ENCODE assay signal across 26 cellular contexts in genomic region chr2:232299927-232300674, GRCh38.
DNase-seq lines count a peak whose midpoint lies in the region; ATAC-seq and TF ChIP-seq lines count a peak whose summit lies in the region.
"Had no signal": no experiment of that assay in that cellular context is flagged by ENCODE, and none has a peak within 500 bp of the region (broad histone marks: within the 10 kb centered on the region; RNA-seq: fewer than 3 reads in every experiment).

No MANE protein-coding gene starts in this region.

- peaks cover 27% of the 10 kb centered on the region for H3K4me1 ChIP-seq in CD8-positive, alpha-beta T cell (ENCODE audit: insufficient read depth, low read length)

- H3K27me3 Mint-ChIP-seq in CD8-positive, alpha-beta T cell (ENCODE audit: low read depth): no peaks in the 10 kb centered on the region
- H3K27me3 Mint-ChIP-seq in activated naive CD8-positive, alpha-beta T cell treated with anti-CD3 and anti-CD28 coated beads, Interleukin-2, amount 50 U/mL, for 24 hours: no peaks in the 10 kb centered on the region
- H3K27me3 Mint-ChIP-seq in naive thymus-derived CD8-positive, alpha-beta T cell: no peaks in the 10 kb centered on the region
- H3K27me3 Mint-ChIP-seq: activated CD4-positive, alpha-beta memory T cell treated with anti-CD3 and anti-CD28 coated beads for 36 hours; naive B cell; type B pancreatic cell had no signal

- peaks cover 39% of the 10 kb centered on the region for H3K36me3 Mint-ChIP-seq in CD8-positive, alpha-beta T cell
- peaks cover 20% of the 10 kb centered on the region for H3K36me3 Mint-ChIP-seq in activated naive CD8-positive, alpha-beta T cell treated with anti-CD3 and anti-CD28 coated beads, Interleukin-2, amount 50 U/mL, for 24 hours (ENCODE audit: low read depth)
- H3K36me3 Mint-ChIP-seq in naive thymus-derived CD8-positive, alpha-beta T cell: peaks cover 10 to 28% (median 13%) of the 10 kb centered on the region in 3 donors

- TF ChIP-seq CTCF in C4-2B (conservative IDR thresholded peaks at IDR 0.05): no peak
- no peak for TF ChIP-seq CTCF in CD8-positive, alpha-beta T cell (IDR thresholded peaks at IDR 0.05)

- peak overlapping the region; percentile 80 for H3K27ac ChIP-seq in C4-2B
- no peak overlapping the region for H3K27ac ChIP-seq in CD8-positive, alpha-beta T cell (ENCODE audit: low read depth, low read length)
- H3K27ac ChIP-seq: PC-9 had no signal

- H3K4me3 ChIP-seq in CD8-positive, alpha-beta T cell (ENCODE audit: low read depth, low read length): no peak overlapping the region
- H3K4me3 ChIP-seq: GM23338, PC-9 had no signal

- no peaks in the 10 kb centered on the region for H3K27me3 ChIP-seq in CD8-positive, alpha-beta T cell (ENCODE audit: insufficient read depth, low read length)

- peak overlapping the region; percentile 77 for H3K27ac Mint-ChIP-seq in CD8-positive, alpha-beta T cell
- H3K27ac Mint-ChIP-seq in activated naive CD8-positive, alpha-beta T cell treated with anti-CD3 and anti-CD28 coated beads, Interleukin-2, amount 50 U/mL, for 24 hours: no peak overlapping the region
- peak overlapping the region; percentile 60 to 92 (median 84) for H3K27ac Mint-ChIP-seq in naive thymus-derived CD8-positive, alpha-beta T cell
- H3K27ac Mint-ChIP-seq: activated CD4-positive, alpha-beta memory T cell treated with anti-CD3 and anti-CD28 coated beads for 36 hours; endodermal cell; GM23338; mesothelial cell of epicardium had no signal

- H3K9me3 ChIP-seq in CD8-positive, alpha-beta T cell (ENCODE audit: low read length): no peaks in the 10 kb centered on the region
- H3K9me3 ChIP-seq: SK-N-SH had no signal

- no peaks in the 10 kb centered on the region for H3K36me3 ChIP-seq in CD8-positive, alpha-beta T cell (ENCODE audit: insufficient read depth, low read length)

- CTCF ChIA-PET in CD8-positive, alpha-beta T cell (lab: Charles Lee): interaction anchor here (0.6 to 3.7 kb wide), 6 partner anchors 7 to 48 kb away, joined by 3 to 19 read pairs (median 8); no protein-coding TSS in a partner anchor

- POLR2A ChIA-PET in CD8-positive, alpha-beta T cell (lab: Charles Lee): interaction anchor here (1.0 to 2.0 kb wide), 3 partner anchors 8 to 16 kb away, joined by 3 to 7 read pairs (median 3); no protein-coding TSS in a partner anchor
- POLR2A ChIA-PET in naive thymus-derived CD8-positive, alpha-beta T cell (lab: Charles Lee): interaction anchor here (0.7 to 3.5 kb wide), 5 partner anchors 10 to 22 kb away, joined by 4 to 35 read pairs (median 12); no protein-coding TSS in a partner anchor

- H3K9me3 Mint-ChIP-seq in CD8-positive, alpha-beta T cell: no peaks in the 10 kb centered on the region
- peaks cover 4% of the 10 kb centered on the region for H3K9me3 Mint-ChIP-seq in activated naive CD8-positive, alpha-beta T cell treated with anti-CD3 and anti-CD28 coated beads, Interleukin-2, amount 50 U/mL, for 24 hours
- H3K9me3 Mint-ChIP-seq in naive thymus-derived CD8-positive, alpha-beta T cell: peaks cover 0 to 4% (median 0%) of the 10 kb centered on the region in 9 donors
- H3K9me3 Mint-ChIP-seq: endodermal cell, GM23338 had no signal

- H3K4me1 Mint-ChIP-seq in CD8-positive, alpha-beta T cell (ENCODE audit: low read depth): peaks cover 33% of the 10 kb centered on the region
- peaks cover 21% of the 10 kb centered on the region for H3K4me1 Mint-ChIP-seq in activated naive CD8-positive, alpha-beta T cell treated with anti-CD3 and anti-CD28 coated beads, Interleukin-2, amount 50 U/mL, for 24 hours
- H3K4me1 Mint-ChIP-seq in naive thymus-derived CD8-positive, alpha-beta T cell: peaks cover 15 to 39% (median 33%) of the 10 kb centered on the region in 4 donors
- H3K4me1 Mint-ChIP-seq: GM23338, mesothelial cell of epicardium had no signal

- peak; percentile 77 for ATAC-seq in CD8-positive, alpha-beta T cell
- peak; percentile 65 for ATAC-seq in activated naive CD8-positive, alpha-beta T cell treated with anti-CD3 and anti-CD28 coated beads, Interleukin-2, amount 50 U/mL, for 24 hours
- peak; percentile 74 for ATAC-seq in naive thymus-derived CD8-positive, alpha-beta T cell
- ATAC-seq in HG03354 (IDR thresholded peaks at IDR 0.05; ENCODE audit: poor library complexity, severe bottlenecking, unreplicated experiment) (no peak), GM18861 (IDR thresholded peaks at IDR 0.05; ENCODE audit: unreplicated experiment) (no peak)
- ATAC-seq: GM23338, Right ventricle myocardium inferior had no signal

- no peak for DNase-seq in CD8-positive, alpha-beta T cell
- DNase-seq in activated naive CD8-positive, alpha-beta T cell treated with anti-CD3 and anti-CD28 coated beads, Interleukin-2, amount 50 U/mL, for 24 hours: no peak
- DNase-seq in naive thymus-derived CD8-positive, alpha-beta T cell: peak in 1 of 10 donors; percentile 43
- no peak for DNase-seq in NCI-H2196 treated with DMSO at 0.1 percent for 48 hours (lab: John Stamatoyannopoulos, UW; ENCODE audit: unreplicated experiment)
- DNase-seq: activated CD4-positive, alpha-beta memory T cell treated with anti-CD3 and anti-CD28 coated beads for 36 hours; activated CD4-positive, CD25-positive, alpha-beta regulatory T cell; activated effector memory CD4-positive, alpha-beta T cell treated with Interleukin-2 at 50 U/mL for 16 hours; central memory CD4-positive, alpha-beta T cell; endodermal cell; kidney; naive B cell; NCI-H1092 treated with DMSO at 0.1 percent for 48 hours; NCI-H187; NCI-H2171 treated with DMSO at 0.1 percent for 48 hours; NCI-H526; SK-N-SH; stimulated activated CD4-positive, alpha-beta T cell treated with anti-CD3 and anti-CD28 coated beads, Interleukin-4, amount 100 ng/mL, for 1 hour had no signal

- intact Hi-C loops in CD8-positive, alpha-beta T cell (cut with DNase I, micrococcal nuclease): loop anchor here in 1 of 2 experiments (2.0 kb wide), 1 partner anchor 15 kb away; no protein-coding TSS in a partner anchor

- peak overlapping the region; percentile 61 for H3K4me3 Mint-ChIP-seq in CD8-positive, alpha-beta T cell
- H3K4me3 Mint-ChIP-seq in activated naive CD8-positive, alpha-beta T cell treated with anti-CD3 and anti-CD28 coated beads, Interleukin-2, amount 50 U/mL, for 24 hours: no peak overlapping the region
- H3K4me3 Mint-ChIP-seq in naive thymus-derived CD8-positive, alpha-beta T cell: peak overlapping the region in 9 of 10 donors; percentile 45 to 87 (median 70)
- H3K4me3 Mint-ChIP-seq: activated CD4-positive, alpha-beta memory T cell treated with anti-CD3 and anti-CD28 coated beads for 36 hours; CD14-positive monocyte; endodermal cell; GM23338; mesothelial cell of epicardium; naive B cell; type B pancreatic cell had no signal

Comparison
In these comparisons a context has a peak if more than half of its experiments do, and no peak if none do; other contexts are left out.
1. ATAC-seq: peak in CD8-positive, alpha-beta T cell (single experiment), activated naive CD8-positive, alpha-beta T cell treated with anti-CD3 and anti-CD28 coated beads, Interleukin-2, amount 50 U/mL, for 24 hours (single experiment) and naive thymus-derived CD8-positive, alpha-beta T cell (2 of 2); none in HG03354 (single experiment) and GM18861 (single experiment).